ENCODE assay signal across 40 cellular contexts in the genomic region with DNA sequence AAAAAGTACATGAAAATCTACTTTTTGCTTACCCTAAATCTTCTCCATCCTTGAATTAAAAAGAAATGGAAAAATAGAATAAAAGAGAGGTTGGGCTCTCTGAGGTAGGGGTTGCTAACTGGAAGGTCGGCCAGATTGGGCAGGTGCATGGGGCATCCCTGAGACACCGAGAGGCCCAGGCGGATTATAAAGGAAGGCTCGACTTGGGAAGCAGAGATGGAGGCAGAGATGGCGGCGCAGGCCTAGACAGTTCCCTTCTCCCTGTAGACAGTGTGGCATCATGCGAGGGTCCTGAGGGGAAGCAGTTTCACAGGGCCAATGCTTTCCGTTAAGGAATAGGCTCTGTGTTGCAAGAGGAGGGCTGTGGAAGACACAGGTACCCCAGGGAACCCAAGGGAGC. TPM values are rescaled to one million over a fixed set of nuclear protein-coding genes. Genes with fewer than 3 reads are reported as not detected.
"Had no signal": no experiment of that assay in that cellular context is flagged by ENCODE, and none has a peak within 500 bp of the region (broad histone marks: within the 10 kb centered on the region; RNA-seq: fewer than 3 reads in every experiment).

No MANE protein-coding gene starts in this region.

- H3K9me3 Mint-ChIP-seq: activated CD4-positive, alpha-beta memory T cell treated with anti-CD3 and anti-CD28 coated beads, Interleukin-2, amount 10 ng/mL, durations not matched to agents 7 days and 5 days; activated CD4-positive, alpha-beta T cell treated with anti-CD3 and anti-CD28 coated beads, Interleukin-2, amount 10 ng/mL, durations not matched to agents 7 days and 5 days; activated naive CD4-positive, alpha-beta T cell treated with anti-CD3 and anti-CD28 coated beads for 36 hours; activated naive CD4-positive, alpha-beta T cell treated with anti-CD3 and anti-CD28 coated beads, Interleukin-2, amount 50 U/mL, for 72 hours; activated naive CD8-positive, alpha-beta T cell treated with anti-CD3 and anti-CD28 coated beads for 36 hours; activated T-cell treated with anti-CD3 and anti-CD28 coated beads, Interleukin-2, amount 50 U/mL, for 4 hours; activated T-cell treated with anti-CD3 and anti-CD28 coated beads, Interleukin-2, amount 50 U/mL, for 72 hours; activated T-helper 1 cell treated with anti-CD3 and anti-CD28 coated beads, Interleukin-12 subunit alpha, Interleukin-12 subunit beta, Interleukin-2, Interleukin-4 antibody, amounts not matched to agents 30 ng/mL and 10 ng/mL and 1 ng/mL, durations not matched to agents 14 hours and 24 hours and 36 hours; activated T-helper 17 cell treated with anti-CD3 and anti-CD28 coated beads, Interleukin-2, amount 50 U/mL, for 72 hours; T-helper 1 cell treated with Interleukin-12 subunit alpha and Interleukin-12 subunit beta and Interleukin-4 antibody, amounts not matched to agents 30 μg/mL and 1 μg/mL, for 36 hours; T-helper 2 cell treated with Interferon-gamma antibody and Interleukin-4, amounts not matched to agents 5 μg/mL and 100 μg/mL, for 36 hours; WTC11 had no signal

- H3K4me1 ChIP-seq: adrenal gland, body of pancreas, breast epithelium had no signal

- DNase-seq: activated CD4-positive, alpha-beta memory T cell treated with anti-CD3 and anti-CD28 coated beads, Interleukin-2, amount 10 ng/mL, durations not matched to agents 7 days and 5 days; activated CD4-positive, alpha-beta T cell treated with anti-CD3 and anti-CD28 coated beads for 1 hour; activated CD4-positive, alpha-beta T cell treated with anti-CD3 and anti-CD28 coated beads for 36 hours; activated CD4-positive, alpha-beta T cell treated with anti-CD3 and anti-CD28 coated beads for 48 hours; activated CD4-positive, alpha-beta T cell treated with anti-CD3 and anti-CD28 coated beads, Interleukin-2, amount 10 ng/mL, durations not matched to agents 7 days and 5 days; activated CD4-positive, alpha-beta T cell treated with anti-CD3 and anti-CD28 coated beads, Interleukin-2, amount 50 U/mL, for 48 hours; activated CD4-positive, CD25-positive, alpha-beta regulatory T cell; activated CD8-positive, alpha-beta memory T cell treated with anti-CD3 and anti-CD28 coated beads, Interleukin-2, amount 50 U/mL, for 4 hours; activated gamma-delta T cell treated with Interleukin-2 at 50 U/mL for 16 hours; activated naive CD4-positive, alpha-beta T cell; activated naive CD4-positive, alpha-beta T cell treated with anti-CD3 and anti-CD28 coated beads for 36 hours; activated naive CD4-positive, alpha-beta T cell treated with anti-CD3 and anti-CD28 coated beads, Interleukin-2, amount 50 U/mL, for 16 hours; activated naive CD8-positive, alpha-beta T cell treated with anti-CD3 and anti-CD28 coated beads for 36 hours; activated T-cell treated with anti-CD3 and anti-CD28 coated beads for 4 hours; activated T-cell treated with anti-CD3 and anti-CD28 coated beads, Interleukin-2, amount 50 U/mL, for 1 hour; activated T-cell treated with anti-CD3 and anti-CD28 coated beads, Interleukin-2, amount 50 U/mL, for 4 hours; activated T-cell treated with anti-CD3 and anti-CD28 coated beads, Interleukin-2, amount 50 U/mL, for 72 hours; adrenal gland; amniotic stem cell; aorta; body of pancreas; brain microvascular endothelial cell; central memory CD4-positive, alpha-beta T cell; SW 1271; T-helper 1 cell; T-helper 2 cell; T-helper 9 cell; WERI-Rb-1 had no signal

- H3K4me1 Mint-ChIP-seq: activated CD4-positive, alpha-beta memory T cell treated with anti-CD3 and anti-CD28 coated beads, Interleukin-2, amount 10 ng/mL, durations not matched to agents 7 days and 5 days; activated naive CD8-positive, alpha-beta T cell treated with anti-CD3 and anti-CD28 coated beads for 36 hours; activated T-helper 17 cell treated with anti-CD3 and anti-CD28 coated beads, Interleukin-2, amount 50 U/mL, for 72 hours had no signal

- H3K27ac Mint-ChIP-seq: activated CD4-positive, alpha-beta memory T cell treated with anti-CD3 and anti-CD28 coated beads, Interleukin-2, amount 10 ng/mL, durations not matched to agents 7 days and 5 days; activated CD4-positive, alpha-beta T cell treated with anti-CD3 and anti-CD28 coated beads for 36 hours; activated CD4-positive, alpha-beta T cell treated with anti-CD3 and anti-CD28 coated beads, Interleukin-2, amount 10 ng/mL, durations not matched to agents 7 days and 5 days; activated naive CD4-positive, alpha-beta T cell treated with anti-CD3 and anti-CD28 coated beads for 36 hours; activated naive CD4-positive, alpha-beta T cell treated with anti-CD3 and anti-CD28 coated beads, Interleukin-2, amount 50 U/mL, for 72 hours; activated naive CD8-positive, alpha-beta T cell treated with anti-CD3 and anti-CD28 coated beads for 36 hours; activated T-cell treated with anti-CD3 and anti-CD28 coated beads, Interleukin-2, amount 50 U/mL, for 72 hours; activated T-helper 1 cell treated with anti-CD3 and anti-CD28 coated beads, Interleukin-12 subunit alpha, Interleukin-12 subunit beta, Interleukin-2, Interleukin-4 antibody, amounts not matched to agents 30 ng/mL and 10 ng/mL and 1 ng/mL, durations not matched to agents 14 hours and 24 hours and 36 hours; activated T-helper 17 cell treated with anti-CD3 and anti-CD28 coated beads, Interleukin-2, amount 50 U/mL, for 72 hours; T-helper 1 cell treated with Interleukin-12 subunit alpha and Interleukin-12 subunit beta and Interleukin-4 antibody, amounts not matched to agents 30 μg/mL and 1 μg/mL, for 36 hours; T-helper 2 cell treated with Interferon-gamma antibody and Interleukin-4, amounts not matched to agents 5 μg/mL and 100 μg/mL, for 36 hours; WTC11 had no signal

- H3K27me3 Mint-ChIP-seq: activated CD4-positive, alpha-beta T cell treated with anti-CD3 and anti-CD28 coated beads for 36 hours; activated CD4-positive, alpha-beta T cell treated with anti-CD3 and anti-CD28 coated beads, Interleukin-2, amount 10 ng/mL, durations not matched to agents 7 days and 5 days had no signal

- H3K4me3 Mint-ChIP-seq: activated CD4-positive, alpha-beta memory T cell treated with anti-CD3 and anti-CD28 coated beads, Interleukin-2, amount 10 ng/mL, durations not matched to agents 7 days and 5 days; activated CD4-positive, alpha-beta T cell treated with anti-CD3 and anti-CD28 coated beads for 36 hours; activated CD4-positive, alpha-beta T cell treated with anti-CD3 and anti-CD28 coated beads, Interleukin-2, amount 10 ng/mL, durations not matched to agents 7 days and 5 days; activated naive CD4-positive, alpha-beta T cell treated with anti-CD3 and anti-CD28 coated beads for 36 hours; activated naive CD8-positive, alpha-beta T cell treated with anti-CD3 and anti-CD28 coated beads for 36 hours; activated T-cell treated with anti-CD3 and anti-CD28 coated beads, Interleukin-2, amount 50 U/mL, for 4 hours; activated T-cell treated with anti-CD3 and anti-CD28 coated beads, Interleukin-2, amount 50 U/mL, for 72 hours; activated T-helper 1 cell treated with anti-CD3 and anti-CD28 coated beads, Interleukin-12 subunit alpha, Interleukin-12 subunit beta, Interleukin-2, Interleukin-4 antibody, amounts not matched to agents 30 ng/mL and 10 ng/mL and 1 ng/mL, durations not matched to agents 14 hours and 24 hours and 36 hours; activated T-helper 17 cell treated with anti-CD3 and anti-CD28 coated beads, Interleukin-2, amount 50 U/mL, for 72 hours; T-helper 1 cell treated with Interleukin-12 subunit alpha and Interleukin-12 subunit beta and Interleukin-4 antibody, amounts not matched to agents 30 μg/mL and 1 μg/mL, for 36 hours; T-helper 2 cell treated with Interferon-gamma antibody and Interleukin-4, amounts not matched to agents 5 μg/mL and 100 μg/mL, for 36 hours; WTC11 had no signal

- H3K27me3 ChIP-seq: adrenal gland, body of pancreas, breast epithelium had no signal

- H3K36me3 Mint-ChIP-seq: activated naive CD4-positive, alpha-beta T cell treated with anti-CD3 and anti-CD28 coated beads, Interleukin-2, amount 50 U/mL, for 72 hours; activated naive CD8-positive, alpha-beta T cell treated with anti-CD3 and anti-CD28 coated beads for 36 hours; WTC11 had no signal

- H3K9me3 ChIP-seq: adrenal gland, body of pancreas, breast epithelium had no signal

- H3K27ac ChIP-seq: adrenal gland, body of pancreas, brain microvascular endothelial cell, breast epithelium, WERI-Rb-1 had no signal

- H3K36me3 ChIP-seq: adrenal gland, brain microvascular endothelial cell, breast epithelium, WERI-Rb-1 had no signal

- FAIRE-seq: astrocyte, TTC549 had no signal

- ATAC-seq: activated CD4-positive, alpha-beta T cell treated with anti-CD3 and anti-CD28 coated beads for 36 hours; activated CD4-positive, CD25-positive, alpha-beta regulatory T cell treated with anti-CD3 and anti-CD28 coated beads, Interleukin-2, amount 50 U/mL, for 24 hours; activated naive CD4-positive, alpha-beta T cell treated with anti-CD3 and anti-CD28 coated beads, Interleukin-2, amount 50 U/mL, for 72 hours; activated T-cell treated with anti-CD3 and anti-CD28 coated beads, Interleukin-2, amount 50 U/mL, for 4 hours; activated T-cell treated with anti-CD3 and anti-CD28 coated beads, Interleukin-2, amount 50 U/mL, for 72 hours; activated T-helper 17 cell treated with anti-CD3 and anti-CD28 coated beads, Interleukin-2, amount 50 U/mL, for 72 hours; body of pancreas; WTC11 had no signal

- H3K4me3 ChIP-seq: adrenal gland, body of pancreas, breast epithelium had no signal

RNA-seq across cellular contexts. Expression of a gene that starts 3.7 kb away (rescaled TPM):
- total RNA-seq: activated CD4-positive, alpha-beta memory T cell treated with anti-CD3 and anti-CD28 coated beads, Interleukin-2, amount 10 ng/mL, durations not matched to agents 7 days and 5 days; activated CD4-positive, alpha-beta T cell treated with anti-CD3 and anti-CD28 coated beads for 36 hours; activated CD8-positive, alpha-beta memory T cell treated with anti-CD3 and anti-CD28 coated beads for 36 hours; activated naive CD4-positive, alpha-beta T cell treated with anti-CD3 and anti-CD28 coated beads for 36 hours; activated naive CD4-positive, alpha-beta T cell treated with anti-CD3 and anti-CD28 coated beads, Interleukin-2, amount 50 U/mL, for 72 hours; activated naive CD8-positive, alpha-beta T cell treated with anti-CD3 and anti-CD28 coated beads for 36 hours; activated T-cell treated with anti-CD3 and anti-CD28 coated beads, Interleukin-2, amount 50 U/mL, for 4 hours; activated T-helper 1 cell treated with anti-CD3 and anti-CD28 coated beads, Interleukin-12 subunit alpha, Interleukin-12 subunit beta, Interleukin-2, Interleukin-4 antibody, amounts not matched to agents 30 ng/mL and 10 ng/mL and 1 ng/mL, durations not matched to agents 14 hours and 24 hours and 36 hours; activated T-helper 17 cell treated with anti-CD3 and anti-CD28 coated beads, Interleukin-2, amount 50 U/mL, for 72 hours; adrenal gland; aorta; astrocyte; body of pancreas; breast epithelium; cardiac septum; WTC11 had no signal
- polyA plus RNA-seq: adrenal gland, aorta had no signal

RNA-seq across cellular contexts. Expression of a gene that starts 23.9 kb away (rescaled TPM):
- total RNA-seq: activated CD4-positive, alpha-beta memory T cell treated with anti-CD3 and anti-CD28 coated beads, Interleukin-2, amount 10 ng/mL, durations not matched to agents 7 days and 5 days; activated CD8-positive, alpha-beta memory T cell treated with anti-CD3 and anti-CD28 coated beads for 36 hours; activated T-helper 1 cell treated with anti-CD3 and anti-CD28 coated beads, Interleukin-12 subunit alpha, Interleukin-12 subunit beta, Interleukin-2, Interleukin-4 antibody, amounts not matched to agents 30 ng/mL and 10 ng/mL and 1 ng/mL, durations not matched to agents 14 hours and 24 hours and 36 hours; activated T-helper 17 cell treated with anti-CD3 and anti-CD28 coated beads, Interleukin-2, amount 50 U/mL, for 72 hours; aorta; astrocyte; body of pancreas; breast epithelium; cardiac septum; WTC11 had no signal

RNA-seq across cellular contexts. Expression of a gene that starts 24.4 kb away (rescaled TPM):
- total RNA-seq: activated CD4-positive, alpha-beta memory T cell treated with anti-CD3 and anti-CD28 coated beads, Interleukin-2, amount 10 ng/mL, durations not matched to agents 7 days and 5 days; activated CD4-positive, alpha-beta T cell treated with anti-CD3 and anti-CD28 coated beads for 36 hours; activated CD4-positive, alpha-beta T cell treated with anti-CD3 and anti-CD28 coated beads, Interleukin-2, amount 10 ng/mL, durations not matched to agents 7 days and 5 days; activated CD8-positive, alpha-beta memory T cell treated with anti-CD3 and anti-CD28 coated beads for 36 hours; activated naive CD4-positive, alpha-beta T cell treated with anti-CD3 and anti-CD28 coated beads for 36 hours; activated naive CD4-positive, alpha-beta T cell treated with anti-CD3 and anti-CD28 coated beads, Interleukin-2, amount 50 U/mL, for 72 hours; activated naive CD8-positive, alpha-beta T cell treated with anti-CD3 and anti-CD28 coated beads for 36 hours; activated T-cell treated with anti-CD3 and anti-CD28 coated beads, Interleukin-2, amount 50 U/mL, for 4 hours; activated T-cell treated with anti-CD3 and anti-CD28 coated beads, Interleukin-2, amount 50 U/mL, for 72 hours; activated T-helper 1 cell treated with anti-CD3 and anti-CD28 coated beads, Interleukin-12 subunit alpha, Interleukin-12 subunit beta, Interleukin-2, Interleukin-4 antibody, amounts not matched to agents 30 ng/mL and 10 ng/mL and 1 ng/mL, durations not matched to agents 14 hours and 24 hours and 36 hours; activated T-helper 17 cell treated with anti-CD3 and anti-CD28 coated beads, Interleukin-2, amount 50 U/mL, for 72 hours; adrenal gland; aorta; astrocyte; body of pancreas; cardiac septum; WTC11 had no signal
- polyA plus RNA-seq: adrenal gland, aorta had no signal

RNA-seq across cellular contexts. Expression of a gene that starts 41.0 kb away (rescaled TPM):
- total RNA-seq: activated CD4-positive, alpha-beta memory T cell treated with anti-CD3 and anti-CD28 coated beads, Interleukin-2, amount 10 ng/mL, durations not matched to agents 7 days and 5 days; activated CD8-positive, alpha-beta memory T cell treated with anti-CD3 and anti-CD28 coated beads for 36 hours; activated T-helper 1 cell treated with anti-CD3 and anti-CD28 coated beads, Interleukin-12 subunit alpha, Interleukin-12 subunit beta, Interleukin-2, Interleukin-4 antibody, amounts not matched to agents 30 ng/mL and 10 ng/mL and 1 ng/mL, durations not matched to agents 14 hours and 24 hours and 36 hours; activated T-helper 17 cell treated with anti-CD3 and anti-CD28 coated beads, Interleukin-2, amount 50 U/mL, for 72 hours; aorta; astrocyte; breast epithelium; cardiac septum; WTC11 had no signal
- polyA plus RNA-seq: aorta had no signal

RNA-seq across cellular contexts. Expression of a gene that starts 57.1 kb away (rescaled TPM):
- total RNA-seq: activated CD4-positive, alpha-beta memory T cell treated with anti-CD3 and anti-CD28 coated beads, Interleukin-2, amount 10 ng/mL, durations not matched to agents 7 days and 5 days; activated CD4-positive, alpha-beta T cell treated with anti-CD3 and anti-CD28 coated beads for 36 hours; activated CD4-positive, alpha-beta T cell treated with anti-CD3 and anti-CD28 coated beads, Interleukin-2, amount 10 ng/mL, durations not matched to agents 7 days and 5 days; activated CD8-positive, alpha-beta memory T cell treated with anti-CD3 and anti-CD28 coated beads for 36 hours; activated naive CD4-positive, alpha-beta T cell treated with anti-CD3 and anti-CD28 coated beads for 36 hours; activated naive CD4-positive, alpha-beta T cell treated with anti-CD3 and anti-CD28 coated beads, Interleukin-2, amount 50 U/mL, for 72 hours; activated naive CD8-positive, alpha-beta T cell treated with anti-CD3 and anti-CD28 coated beads for 36 hours; activated T-cell treated with anti-CD3 and anti-CD28 coated beads, Interleukin-2, amount 50 U/mL, for 4 hours; activated T-cell treated with anti-CD3 and anti-CD28 coated beads, Interleukin-2, amount 50 U/mL, for 72 hours; activated T-helper 1 cell treated with anti-CD3 and anti-CD28 coated beads, Interleukin-12 subunit alpha, Interleukin-12 subunit beta, Interleukin-2, Interleukin-4 antibody, amounts not matched to agents 30 ng/mL and 10 ng/mL and 1 ng/mL, durations not matched to agents 14 hours and 24 hours and 36 hours; activated T-helper 17 cell treated with anti-CD3 and anti-CD28 coated beads, Interleukin-2, amount 50 U/mL, for 72 hours; cardiac septum; WTC11 had no signal
